Comparison of ENCODE assay signal across 1 cellular context in genomic region chr19:19464339-19465098, GRCh38.
A peak's percentile ranks its signal among the peaks of the same experiment; 100 is the strongest.
TF ChIP-seq lines count a peak whose summit lies in the region.

No MANE protein-coding gene starts in this region.

TF ChIP-seq in H1, 55 proteins besides CTCF, POLR2A, EP300 and RAD21:
- TF ChIP-seq TBP (IDR thresholded peaks at IDR 0.05; ENCODE audit: low read depth, low read length): no peak
- TF ChIP-seq CHD1 (IDR thresholded peaks at IDR 0.05; ENCODE audit: low read depth, low read length): no peak
- peak; percentile 74; the same call in 1 of the 2 replicates for TF ChIP-seq USF2 (IDR thresholded peaks at IDR 0.05; ENCODE audit: low read length)
- TF ChIP-seq SAP30 (IDR thresholded peaks at IDR 0.05; ENCODE audit: insufficient read depth, insufficient replicate concordance, low read length): no peak
- peak; percentile 97 for TF ChIP-seq ATF2 (IDR thresholded peaks at IDR 0.05; ENCODE audit: low read length)
- peak; percentile 58; the same call in 1 of the 2 replicates for TF ChIP-seq TAF1 (IDR thresholded peaks at IDR 0.05; ENCODE audit: low read depth, low read length)
- TF ChIP-seq BRCA1 (IDR thresholded peaks at IDR 0.05; ENCODE audit: low read depth, low read length): no peak
- TF ChIP-seq TEAD4 (IDR thresholded peaks at IDR 0.05; ENCODE audit: low read depth, low read length): peak; percentile 61; the same call in 1 of the 2 replicates
- TF ChIP-seq BACH1 (IDR thresholded peaks at IDR 0.05; ENCODE audit: low read length): peak; percentile 98
- no peak for TF ChIP-seq JUND (IDR thresholded peaks at IDR 0.05; ENCODE audit: low read length)
- peak; percentile 95 for TF ChIP-seq MAFK (IDR thresholded peaks at IDR 0.05; ENCODE audit: low read depth, low read length)
- peak; percentile 64 for TF ChIP-seq ASH2L (IDR thresholded peaks at IDR 0.05; ENCODE audit: low read length)
- 0 out of 2 replicates have a peak, but pooled peaks have one; percentile 19 for TF ChIP-seq MAX (IDR thresholded peaks at IDR 0.05)
- TF ChIP-seq JUN (IDR thresholded peaks at IDR 0.05; ENCODE audit: low read depth, low read length): 0 out of 2 replicates have a peak, but pooled peaks have one; percentile 44
- no peak for TF ChIP-seq RFX5 (IDR thresholded peaks at IDR 0.05; ENCODE audit: borderline replicate concordance, low read depth, low read length)
- TF ChIP-seq CBX8 (IDR thresholded peaks at IDR 0.05; ENCODE audit: borderline replicate concordance, low read depth, low read length): no peak
- TF ChIP-seq EGR1 (IDR thresholded peaks at IDR 0.05; ENCODE audit: borderline replicate concordance, low read depth, low read length): no peak
- TF ChIP-seq KDM4A (IDR thresholded peaks at IDR 0.05; ENCODE audit: low read depth, low read length, severe bottlenecking): no peak
- no peak for TF ChIP-seq RNF2 (IDR thresholded peaks at IDR 0.05; ENCODE audit: borderline replicate concordance, low read depth, low read length, missing control alignments, poor library complexity, severe bottlenecking)
- no peak for TF ChIP-seq KDM5A (IDR thresholded peaks at IDR 0.05; ENCODE audit: low read length)
- no peak for TF ChIP-seq CHD2 (IDR thresholded peaks at IDR 0.05; ENCODE audit: low read length)
- TF ChIP-seq CEBPB (IDR thresholded peaks at IDR 0.05; ENCODE audit: low read depth, low read length): no peak
- peak; percentile 60; the same call in 1 of the 2 replicates for TF ChIP-seq POLR2AphosphoS5 (IDR thresholded peaks at IDR 0.05; ENCODE audit: low read depth, low read length)
- no peak; the same call in 1 of the 2 replicates for TF ChIP-seq KDM1A (IDR thresholded peaks at IDR 0.05; ENCODE audit: borderline replicate concordance, low read length)
- TF ChIP-seq SIN3A (conservative IDR thresholded peaks at IDR 0.05 in 1 of 2, IDR thresholded peaks at IDR 0.05 in 1 of 2; ENCODE audit: low read depth in 1 of 2, low read length in 2 of 2): peak; percentile 21 to 36; a peak in 1 of 4 replicates
- TF ChIP-seq SP1 (IDR thresholded peaks at IDR 0.05; ENCODE audit: low read depth, low read length): peak; percentile 41; the same call in 1 of the 2 replicates
- TF ChIP-seq SP4 (IDR thresholded peaks at IDR 0.05; ENCODE audit: low read length): no peak
- TF ChIP-seq PHF8 (conservative IDR thresholded peaks at IDR 0.05; ENCODE audit: low read depth, low read length): no peak
TF ChIP-seq in H1: peak in this region for 12.
